ENCODE assay signal across 8 cellular contexts in the genomic region with DNA sequence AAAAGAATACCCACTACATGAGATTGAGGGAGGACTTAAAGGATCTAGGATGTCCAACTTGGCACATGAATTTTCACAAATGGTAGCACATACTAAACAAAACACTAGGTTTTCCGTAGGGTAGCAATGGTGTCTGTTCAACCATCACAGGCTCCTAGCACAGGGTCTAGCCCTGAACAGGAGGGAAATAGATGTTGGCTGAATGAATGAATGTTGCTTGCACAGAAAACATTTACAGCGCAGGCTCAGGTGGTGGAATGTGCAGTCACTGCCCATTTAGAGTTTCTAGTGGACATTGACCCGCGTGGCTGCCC. TPM values are rescaled to one million over a fixed set of nuclear protein-coding genes. Genes with fewer than 3 reads are reported as not detected.
A peak's percentile ranks its signal among the peaks of the same experiment; 100 is the strongest.
DNase-seq lines count a peak whose midpoint lies in the region; ATAC-seq and TF ChIP-seq lines count a peak whose summit lies in the region.

No MANE protein-coding gene starts in this region.

- DNase-seq in endothelial cell (ENCODE audit: low spot score) (no peak), sciatic nerve (ENCODE audit: low spot score) (no peak), posterior vena cava (ENCODE audit: low spot score) (no peak), head of caudate nucleus (no peak)
- no peak for DNase-seq in stimulated activated CD4-positive, alpha-beta T cell treated with anti-CD3 and anti-CD28 coated beads, Interleukin-4, amount 100 ng/mL, for 24 hours

- H3K4me3 ChIP-seq in Loucy (ENCODE audit: low read length, poor library complexity, severe bottlenecking): peak overlapping the region; percentile 85

- peaks cover 31% of the 10 kb centered on the region for H3K79me2 ChIP-seq in Loucy (ENCODE audit: insufficient read depth, low read length)

- no peaks in the 10 kb centered on the region for H3K27me3 ChIP-seq in Loucy (ENCODE audit: insufficient read depth, low read length, poor library complexity, severe bottlenecking)

- H3K36me3 ChIP-seq in ES-I3 (ENCODE audit: insufficient read depth, low read length) (no peaks in the 10 kb centered on the region), Loucy (ENCODE audit: insufficient read depth, low read length) (no peaks in the 10 kb centered on the region)

- peaks cover 39% of the 10 kb centered on the region for H3K4me1 Mint-ChIP-seq in endothelial cell (ENCODE audit: unreplicated experiment)

- H4K20me1 ChIP-seq in Loucy (ENCODE audit: insufficient read depth, low read length, poor library complexity, severe bottlenecking): peaks cover 27% of the 10 kb centered on the region

- TF ChIP-seq CTCF in Loucy (conservative IDR thresholded peaks at IDR 0.05; ENCODE audit: low read length): no peak
- no peak for TF ChIP-seq CTCF in endothelial cell (IDR thresholded peaks at IDR 0.05; ENCODE audit: unreplicated experiment)

- intact Hi-C loops in sciatic nerve (cut with DNase I) (no loop called here), posterior vena cava (cut with DNase I) (no loop called here), head of caudate nucleus (cut with DNase I) (loop anchor here (5.0 to 10.0 kb wide), 3 partner anchors 301 to 414 kb away; partner anchors contain the start of genes FBXL3 and SLAIN1)

- H3K9ac ChIP-seq in ES-I3 (ENCODE audit: low read depth, low read length): peak overlapping the region; percentile 88; the same call in 1 of the 2 replicates
- H3K9ac ChIP-seq in Loucy (ENCODE audit: low read depth, low read length, poor library complexity, severe bottlenecking): peak overlapping the region; percentile 85

- peak; percentile 15 for ATAC-seq in GM21723 (IDR thresholded peaks at IDR 0.05; ENCODE audit: unreplicated experiment)
- peak; percentile 0 for ATAC-seq in sciatic nerve

- H3K9me3 Mint-ChIP-seq in endothelial cell (ENCODE audit: unreplicated experiment): no peaks in the 10 kb centered on the region

- peak overlapping the region; percentile 87 for H3K4me2 ChIP-seq in Loucy (ENCODE audit: low read depth, low read length, poor library complexity, severe bottlenecking)

- no peaks in the 10 kb centered on the region for H3K36me3 Mint-ChIP-seq in endothelial cell (ENCODE audit: low read depth, unreplicated experiment)

- peak overlapping the region; percentile 93 for H3K4me3 Mint-ChIP-seq in endothelial cell (ENCODE audit: unreplicated experiment)

- H3F3A ChIP-seq in Loucy (ENCODE audit: low read depth): peaks cover 13% of the 10 kb centered on the region

- H3K27me3 Mint-ChIP-seq in endothelial cell (ENCODE audit: unreplicated experiment): peaks cover 14% of the 10 kb centered on the region

- H3K4me1 ChIP-seq in ES-I3 (ENCODE audit: insufficient read depth, low read length): peaks cover 5% of the 10 kb centered on the region; the same call in 1 of the 2 replicates
- H3K4me1 ChIP-seq in Loucy (ENCODE audit: insufficient read depth, low read length, poor library complexity, severe bottlenecking): peaks cover 39% of the 10 kb centered on the region

- peak overlapping the region; percentile 81 for H2AFZ ChIP-seq in Loucy (ENCODE audit: low read length)

- no peaks in the 10 kb centered on the region for H3K9me2 ChIP-seq in Loucy (replicated peaks; ENCODE audit: low read depth, low read length)

- H3K9me3 ChIP-seq in ES-I3 (ENCODE audit: control insufficient read depth, insufficient read depth, low read length): no peaks in the 10 kb centered on the region
- H3K9me3 ChIP-seq in Loucy (ENCODE audit: insufficient read depth, low read depth, low read length): no peaks in the 10 kb centered on the region

- peak overlapping the region; percentile 96 for H3K27ac Mint-ChIP-seq in endothelial cell (ENCODE audit: unreplicated experiment)

RNA-seq across cellular contexts. Expression of gene MYCBP2, which starts 1.9 kb away (rescaled TPM):
- total RNA-seq in endothelial cell (ENCODE audit: unreplicated experiment) (94.7 TPM), sciatic nerve (137 TPM), posterior vena cava (100 to 1,000 TPM; 153 to 188 TPM)
